Comparison of ENCODE assay signal across 28 cellular contexts in the genomic region with DNA sequence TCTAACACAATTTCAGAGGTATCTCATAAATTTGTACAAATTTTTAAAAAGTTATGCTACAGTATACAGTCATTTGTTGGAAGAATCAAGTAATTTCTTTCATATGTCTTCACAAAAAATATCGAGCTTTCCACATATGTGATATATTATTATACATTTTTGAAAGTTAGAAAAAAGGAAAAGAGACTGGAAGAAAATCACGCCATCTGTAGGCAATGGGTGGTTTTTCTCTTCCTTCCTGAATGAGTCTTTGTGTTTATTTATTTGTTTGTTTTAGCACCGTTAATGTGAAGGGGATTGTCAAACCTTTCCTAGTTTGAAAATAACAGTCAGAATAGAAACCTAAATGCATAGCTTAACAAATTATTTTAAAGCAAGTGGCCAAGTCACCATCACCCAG.
"Had no signal": no experiment of that assay in that cellular context is flagged by ENCODE, and none has a peak within 500 bp of the region (broad histone marks: within the 10 kb centered on the region; RNA-seq: fewer than 3 reads in every experiment).

No MANE protein-coding gene starts in this region.

- H3K4me3 ChIP-seq: coronary artery, esophagus squamous epithelium, lung, psoas muscle, sigmoid colon, thoracic aorta, tibial nerve, upper lobe of left lung had no signal

- H3K27me3 ChIP-seq: esophagus squamous epithelium, tibial nerve, upper lobe of left lung had no signal

- DNase-seq: dermis blood vessel endothelial cell; effector memory CD4-positive, alpha-beta T cell; erythroblast; esophagus squamous epithelium; foreskin melanocyte; hypothalamus; immature natural killer cell; islet precursor cell; left ventricle myocardium superior; naive thymus-derived CD4-positive, alpha-beta T cell; nucleus accumbens; posterior cingulate gyrus; psoas muscle; right cardiac atrium; sigmoid colon; stimulated activated CD4-positive, alpha-beta T cell treated with anti-CD3 and anti-CD28 coated beads, Interleukin-15, amount 100 ng/mL, for 24 hours; stimulated activated CD4-positive, alpha-beta T cell treated with anti-CD3 and anti-CD28 coated beads, Interleukin-2, amount 100 ng/mL, for 48 hours; stimulated activated naive B cell treated with anti-CD40 and anti-IgM and Interleukin-4, amounts not matched to agents 10 μg/mL and 1 μg/mL and 100 μg/mL, for 72 hours; upper lobe of left lung had no signal

- H3K36me3 ChIP-seq: esophagus squamous epithelium, sigmoid colon, thoracic aorta, tibial nerve, upper lobe of left lung had no signal

- H3K4me3 Mint-ChIP-seq: immature natural killer cell; memory B cell; naive thymus-derived CD4-positive, alpha-beta T cell; nephron; stimulated activated naive B cell treated with anti-CD40 and anti-IgM and Interleukin-4, amounts not matched to agents 10 μg/mL and 1 μg/mL and 100 μg/mL, for 72 hours; stimulated activated naive CD8-positive, alpha-beta T cell treated with anti-CD3 and anti-CD28 coated beads, Interleukin-15, Interleukin-2, amounts not matched to agents 100 ng/mL and 50 ng/mL, for 24 hours had no signal

- FAIRE-seq: endometrium, urothelium cell line had no signal

- H3K4me1 ChIP-seq: esophagus squamous epithelium, psoas muscle, sigmoid colon, tibial nerve, upper lobe of left lung had no signal

- H3K9me3 ChIP-seq: psoas muscle had no signal

- H3K4me1 Mint-ChIP-seq: memory B cell; naive thymus-derived CD4-positive, alpha-beta T cell; nephron had no signal

- ATAC-seq: left ventricle myocardium superior; naive thymus-derived CD4-positive, alpha-beta T cell; psoas muscle; right cardiac atrium; stimulated activated naive B cell treated with anti-CD40 and anti-IgM and Interleukin-4, amounts not matched to agents 10 μg/mL and 1 μg/mL and 100 μg/mL, for 72 hours had no signal

- H3K27ac ChIP-seq: coronary artery, esophagus squamous epithelium, psoas muscle, sigmoid colon, thoracic aorta, tibial nerve, upper lobe of left lung had no signal

- H3K27ac Mint-ChIP-seq: immature natural killer cell; memory B cell; naive thymus-derived CD4-positive, alpha-beta T cell; nephron; stimulated activated naive B cell treated with anti-CD40 and anti-IgM and Interleukin-4, amounts not matched to agents 10 μg/mL and 1 μg/mL and 100 μg/mL, for 72 hours; stimulated activated naive CD8-positive, alpha-beta T cell treated with anti-CD3 and anti-CD28 coated beads, Interleukin-15, Interleukin-2, amounts not matched to agents 100 ng/mL and 50 ng/mL, for 24 hours had no signal

- H3K36me3 Mint-ChIP-seq: immature natural killer cell, memory B cell had no signal
